2 cellular contexts compared by ENCODE assay signal in the genomic region with DNA sequence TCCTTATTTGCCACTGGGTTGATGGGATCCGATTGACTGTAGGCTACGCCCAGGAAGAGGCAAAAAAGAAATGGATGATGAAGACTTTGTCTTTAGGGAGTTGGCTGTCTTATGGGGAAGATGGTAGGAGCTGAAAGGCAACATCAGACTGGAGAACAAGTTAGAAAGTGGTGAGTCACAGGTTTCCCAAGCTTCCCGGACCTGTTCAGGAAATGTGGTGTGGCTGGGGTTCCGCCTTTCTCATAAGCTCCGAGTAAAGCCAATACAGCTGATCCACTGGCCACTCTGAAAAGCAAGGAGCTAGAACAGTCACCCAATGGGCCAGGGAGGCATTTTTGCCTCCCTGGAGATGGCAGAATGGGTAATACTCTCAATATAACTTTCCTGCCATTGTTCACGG.
A peak's percentile ranks its signal among the peaks of the same experiment; 100 is the strongest.
TF ChIP-seq lines count a peak whose summit lies in the region.

No MANE protein-coding gene starts in this region.

TF ChIP-seq in endothelial cell of umbilical vein, 7 proteins besides CTCF, POLR2A, EP300 and RAD21 (continued from another document):
- peak; percentile 58 for TF ChIP-seq JUN (IDR thresholded peaks at IDR 0.05; ENCODE audit: borderline replicate concordance, insufficient read depth, insufficient read length, low read depth)
- TF ChIP-seq, protein P1, sequence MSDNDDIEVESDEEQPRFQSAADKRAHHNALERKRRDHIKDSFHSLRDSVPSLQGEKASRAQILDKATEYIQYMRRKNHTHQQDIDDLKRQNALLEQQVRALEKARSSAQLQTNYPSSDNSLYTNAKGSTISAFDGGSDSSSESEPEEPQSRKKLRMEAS (IDR thresholded peaks at IDR 0.05; ENCODE audit: insufficient read depth, insufficient read length): no peak

TF ChIP-seq in GM23338, 12 proteins besides CTCF, POLR2A, EP300 and RAD21 (continued from another document):
- TF ChIP-seq, protein P2, sequence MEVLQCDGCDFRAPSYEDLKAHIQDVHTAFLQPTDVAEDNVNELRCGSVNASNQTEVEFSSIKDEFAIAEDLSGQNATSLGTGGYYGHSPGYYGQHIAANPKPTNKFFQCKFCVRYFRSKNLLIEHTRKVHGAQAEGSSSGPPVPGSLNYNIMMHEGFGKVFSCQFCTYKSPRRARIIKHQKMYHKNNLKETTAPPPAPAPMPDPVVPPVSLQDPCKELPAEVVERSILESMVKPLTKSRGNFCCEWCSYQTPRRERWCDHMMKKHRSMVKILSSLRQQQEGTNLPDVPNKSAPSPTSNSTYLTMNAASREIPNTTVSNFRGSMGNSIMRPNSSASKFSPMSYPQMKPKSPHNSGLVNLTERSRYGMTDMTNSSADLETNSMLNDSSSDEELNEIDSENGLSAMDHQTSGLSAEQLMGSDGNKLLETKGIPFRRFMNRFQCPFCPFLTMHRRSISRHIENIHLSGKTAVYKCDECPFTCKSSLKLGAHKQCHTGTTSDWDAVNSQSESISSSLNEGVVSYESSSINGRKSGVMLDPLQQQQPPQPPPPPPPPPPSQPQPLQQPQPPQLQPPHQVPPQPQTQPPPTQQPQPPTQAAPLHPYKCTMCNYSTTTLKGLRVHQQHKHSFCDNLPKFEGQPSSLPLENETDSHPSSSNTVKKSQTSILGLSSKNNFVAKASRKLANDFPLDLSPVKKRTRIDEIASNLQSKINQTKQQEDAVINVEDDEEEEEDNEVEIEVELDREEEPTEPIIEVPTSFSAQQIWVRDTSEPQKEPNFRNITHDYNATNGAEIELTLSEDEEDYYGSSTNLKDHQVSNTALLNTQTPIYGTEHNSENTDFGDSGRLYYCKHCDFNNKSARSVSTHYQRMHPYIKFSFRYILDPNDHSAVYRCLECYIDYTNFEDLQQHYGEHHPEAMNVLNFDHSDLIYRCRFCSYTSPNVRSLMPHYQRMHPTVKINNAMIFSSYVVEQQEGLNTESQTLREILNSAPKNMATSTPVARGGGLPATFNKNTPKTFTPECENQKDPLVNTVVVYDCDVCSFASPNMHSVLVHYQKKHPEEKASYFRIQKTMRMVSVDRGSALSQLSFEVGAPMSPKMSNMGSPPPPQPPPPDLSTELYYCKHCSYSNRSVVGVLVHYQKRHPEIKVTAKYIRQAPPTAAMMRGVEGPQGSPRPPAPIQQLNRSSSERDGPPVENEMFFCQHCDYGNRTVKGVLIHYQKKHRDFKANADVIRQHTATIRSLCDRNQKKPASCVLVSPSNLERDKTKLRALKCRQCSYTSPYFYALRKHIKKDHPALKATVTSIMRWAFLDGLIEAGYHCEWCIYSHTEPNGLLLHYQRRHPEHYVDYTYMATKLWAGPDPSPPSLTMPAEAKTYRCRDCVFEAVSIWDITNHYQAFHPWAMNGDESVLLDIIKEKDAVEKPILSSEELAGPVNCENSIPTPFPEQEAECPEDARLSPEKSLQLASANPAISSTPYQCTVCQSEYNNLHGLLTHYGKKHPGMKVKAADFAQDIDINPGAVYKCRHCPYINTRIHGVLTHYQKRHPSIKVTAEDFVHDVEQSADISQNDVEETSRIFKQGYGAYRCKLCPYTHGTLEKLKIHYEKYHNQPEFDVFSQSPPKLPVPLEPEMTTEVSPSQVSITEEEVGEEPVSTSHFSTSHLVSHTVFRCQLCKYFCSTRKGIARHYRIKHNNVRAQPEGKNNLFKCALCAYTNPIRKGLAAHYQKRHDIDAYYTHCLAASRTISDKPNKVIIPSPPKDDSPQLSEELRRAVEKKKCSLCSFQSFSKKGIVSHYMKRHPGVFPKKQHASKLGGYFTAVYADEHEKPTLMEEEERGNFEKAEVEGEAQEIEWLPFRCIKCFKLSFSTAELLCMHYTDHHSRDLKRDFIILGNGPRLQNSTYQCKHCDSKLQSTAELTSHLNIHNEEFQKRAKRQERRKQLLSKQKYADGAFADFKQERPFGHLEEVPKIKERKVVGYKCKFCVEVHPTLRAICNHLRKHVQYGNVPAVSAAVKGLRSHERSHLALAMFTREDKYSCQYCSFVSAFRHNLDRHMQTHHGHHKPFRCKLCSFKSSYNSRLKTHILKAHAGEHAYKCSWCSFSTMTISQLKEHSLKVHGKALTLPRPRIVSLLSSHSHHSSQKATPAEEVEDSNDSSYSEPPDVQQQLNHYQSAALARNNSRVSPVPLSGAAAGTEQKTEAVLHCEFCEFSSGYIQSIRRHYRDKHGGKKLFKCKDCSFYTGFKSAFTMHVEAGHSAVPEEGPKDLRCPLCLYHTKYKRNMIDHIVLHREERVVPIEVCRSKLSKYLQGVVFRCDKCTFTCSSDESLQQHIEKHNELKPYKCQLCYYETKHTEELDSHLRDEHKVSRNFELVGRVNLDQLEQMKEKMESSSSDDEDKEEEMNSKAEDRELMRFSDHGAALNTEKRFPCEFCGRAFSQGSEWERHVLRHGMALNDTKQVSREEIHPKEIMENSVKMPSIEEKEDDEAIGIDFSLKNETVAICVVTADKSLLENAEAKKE (CRISPR knock-in tag; IDR thresholded peaks at IDR 0.05): no peak
- TF ChIP-seq, protein P3, sequence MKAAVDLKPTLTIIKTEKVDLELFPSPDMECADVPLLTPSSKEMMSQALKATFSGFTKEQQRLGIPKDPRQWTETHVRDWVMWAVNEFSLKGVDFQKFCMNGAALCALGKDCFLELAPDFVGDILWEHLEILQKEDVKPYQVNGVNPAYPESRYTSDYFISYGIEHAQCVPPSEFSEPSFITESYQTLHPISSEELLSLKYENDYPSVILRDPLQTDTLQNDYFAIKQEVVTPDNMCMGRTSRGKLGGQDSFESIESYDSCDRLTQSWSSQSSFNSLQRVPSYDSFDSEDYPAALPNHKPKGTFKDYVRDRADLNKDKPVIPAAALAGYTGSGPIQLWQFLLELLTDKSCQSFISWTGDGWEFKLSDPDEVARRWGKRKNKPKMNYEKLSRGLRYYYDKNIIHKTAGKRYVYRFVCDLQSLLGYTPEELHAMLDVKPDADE (IDR thresholded peaks at IDR 0.05): no peak
- TF ChIP-seq CREB1 (CRISPR knock-in tag; IDR thresholded peaks at IDR 0.05; ENCODE audit: low read depth) (no peak), JUNB (IDR thresholded peaks at IDR 0.05; ENCODE audit: unreplicated experiment) (no peak)
